In the genomic region with DNA sequence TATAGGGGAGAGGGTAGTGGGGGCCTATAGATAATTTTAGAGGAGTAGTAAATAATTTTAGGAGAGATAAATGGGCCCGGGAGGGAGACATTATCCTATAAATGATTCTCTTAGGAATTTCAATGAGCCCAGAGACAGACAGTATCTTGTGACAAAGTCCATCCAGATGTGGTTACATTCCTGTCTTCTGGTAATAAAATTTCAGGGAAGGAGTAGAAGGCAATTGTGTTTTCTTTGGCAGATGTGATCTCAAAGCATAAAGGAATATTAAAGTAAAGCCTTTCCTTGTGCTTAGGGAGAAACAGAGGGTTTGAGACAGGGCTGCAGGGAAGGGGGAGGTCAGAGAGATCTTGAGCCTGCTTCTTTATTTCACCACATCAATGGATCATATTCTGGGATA, we compare ENCODE assay signal across 20 cellular contexts.
A peak's percentile ranks its signal among the peaks of the same experiment; 100 is the strongest.
DNase-seq lines count a peak whose midpoint lies in the region; ATAC-seq and TF ChIP-seq lines count a peak whose summit lies in the region.
"Had no signal": no experiment of that assay in that cellular context is flagged by ENCODE, and none has a peak within 500 bp of the region (broad histone marks: within the 10 kb centered on the region; RNA-seq: fewer than 3 reads in every experiment).

No MANE protein-coding gene starts in this region.

- no peak for TF ChIP-seq CTCF in HFF-Myc (IDR thresholded peaks at IDR 0.05; ENCODE audit: low read depth, low read length, missing control alignments)
- no peak for TF ChIP-seq CTCF in body of pancreas (IDR thresholded peaks at IDR 0.05)
- TF ChIP-seq CTCF in SK-N-SH (IDR thresholded peaks at IDR 0.05), result no peak

- no peak overlapping the region for H3K4me3 ChIP-seq in CD4-positive, CD25-positive, alpha-beta regulatory T cell (ENCODE audit: low read depth, low read length)
- H3K4me3 ChIP-seq in HFF-Myc (replicated peaks; ENCODE audit: low read depth, low read length) (no peak overlapping the region), iPS-20b (ENCODE audit: low read length) (peak overlapping the region; percentile 41; the same call in 1 of the 2 replicates), body of pancreas (no peak overlapping the region), SK-N-SH (ENCODE audit: low read depth in 2 of 2, low read length in 1 of 2) (no peak overlapping the region)
- H3K4me3 ChIP-seq: spleen, thyroid gland had no signal

- intact Hi-C loops in body of pancreas (cut with DNase I), result no loop called here

- ATAC-seq in CD4-positive, CD25-positive, alpha-beta regulatory T cell (ENCODE audit: low read depth in 2 of 2), result no peak
- ATAC-seq in activated naive CD4-positive, alpha-beta T cell treated with anti-CD3 and anti-CD28 coated beads, Interleukin-2, amount 50 U/mL, for 72 hours, result no peak
- ATAC-seq in body of pancreas, result no peak

- no peak for TF ChIP-seq EP300 in SK-N-SH (IDR thresholded peaks at IDR 0.05; ENCODE audit: borderline replicate concordance in 1 of 2, low read depth in 1 of 2, low read length in 1 of 2)

- POLR2A ChIA-PET in SK-N-SH (lab: Yijun Ruan, JAX), result no interaction called here

- no peak for TF ChIP-seq POLR2A in body of pancreas (IDR thresholded peaks at IDR 0.05)

- no peaks in the 10 kb centered on the region for H3K27me3 ChIP-seq in CD4-positive, CD25-positive, alpha-beta regulatory T cell (ENCODE audit: control insufficient read depth, insufficient read depth, low read length)
- H3K27me3 ChIP-seq in iPS-20b (ENCODE audit: insufficient read depth, low read length) (no peaks in the 10 kb centered on the region), body of pancreas (no peaks in the 10 kb centered on the region), SK-N-SH (ENCODE audit: insufficient read depth) (no peaks in the 10 kb centered on the region; the same call in 1 of the 2 replicates)
- H3K27me3 ChIP-seq: spleen, thyroid gland had no signal

- H2AFZ ChIP-seq in SK-N-SH (ENCODE audit: low read depth), result no peak overlapping the region

- peak overlapping the region in 1 of 4 donors; percentile 6 for H3K4me3 Mint-ChIP-seq in CD4-positive, CD25-positive, alpha-beta regulatory T cell
- H3K4me3 Mint-ChIP-seq: B cell had no signal

- H3K9ac ChIP-seq in iPS-20b (ENCODE audit: low read depth, low read length) (peak overlapping the region; percentile 79; the same call in 1 of the 2 replicates), SK-N-SH (no peak overlapping the region)

- WGBS in body of pancreas, 2 donors, result 18 to 32% methylated on average over 1 of the region's 1 CpG
- WGBS in SK-N-SH (ENCODE audit: low lambda C conversion rate), result 5% methylated on average over 1 of the region's 1 CpG

- no peak for DNase-seq in CD4-positive, CD25-positive, alpha-beta regulatory T cell
- DNase-seq in HFF-Myc (ENCODE audit: extremely low read depth, low read depth) (peak; percentile 22), GDM1 (lab: John Stamatoyannopoulos, UW) (no peak), NCI-H1694 (lab: John Stamatoyannopoulos, UW) (no peak), body of pancreas (no peak), SK-N-SH (no peak)
- no peak for DNase-seq in activated naive CD4-positive, alpha-beta T cell treated with anti-CD3 and anti-CD28 coated beads, Interleukin-2, amount 50 U/mL, for 72 hours (ENCODE audit: low spot score in 2 of 2)
- DNase-seq: activated CD4-positive, CD25-positive, alpha-beta regulatory T cell; activated gamma-delta T cell; cortex of kidney; head of caudate nucleus; mammary epithelial cell; NCI-H1436; NCI-H446 treated with DMSO at 0.1 percent for 48 hours; Right ventricle myocardium superior; spleen; thyroid gland had no signal

- CTCF ChIA-PET in SK-N-SH (lab: Yijun Ruan, JAX), result no interaction called here

- no peak for TF ChIP-seq RAD21 in SK-N-SH (IDR thresholded peaks at IDR 0.05; ENCODE audit: low read length)

- no peaks in the 10 kb centered on the region for H3K36me3 ChIP-seq in CD4-positive, CD25-positive, alpha-beta regulatory T cell (ENCODE audit: control insufficient read depth, insufficient read depth, low read length)
- 0 out of 2 replicates have a peak, but pooled peaks cover 11% of the 10 kb centered on the region for H3K36me3 ChIP-seq in iPS-20b (ENCODE audit: insufficient read depth, low read depth, low read length)
- no peaks in the 10 kb centered on the region for H3K36me3 ChIP-seq in body of pancreas (replicated peaks in 1 of 2; ENCODE audit: insufficient read depth in 1 of 2, low read depth in 2 of 2)
- H3K36me3 ChIP-seq in SK-N-SH (replicated peaks in 1 of 2; ENCODE audit: control insufficient read depth in 1 of 2, insufficient read depth in 2 of 2, low read length in 1 of 2), result no peaks in the 10 kb centered on the region
- H3K36me3 ChIP-seq: spleen, thyroid gland had no signal

- H3K79me2 ChIP-seq in SK-N-SH (ENCODE audit: insufficient read depth), result no peaks in the 10 kb centered on the region

- H3K9me3 Mint-ChIP-seq in CD4-positive, CD25-positive, alpha-beta regulatory T cell, result peaks cover 0 to 9% (median 3%) of the 10 kb centered on the region in 7 donors
- peaks cover 10% of the 10 kb centered on the region in 2 donors for H3K9me3 Mint-ChIP-seq in activated naive CD4-positive, alpha-beta T cell treated with anti-CD3 and anti-CD28 coated beads, Interleukin-2, amount 50 U/mL, for 72 hours

- H3K27ac Mint-ChIP-seq in CD4-positive, CD25-positive, alpha-beta regulatory T cell, result peak overlapping the region in 2 of 3 donors; percentile 39 to 57
- peak overlapping the region; percentile 19 to 89 for H3K27ac Mint-ChIP-seq in activated naive CD4-positive, alpha-beta T cell treated with anti-CD3 and anti-CD28 coated beads, Interleukin-2, amount 50 U/mL, for 72 hours
- H3K27ac Mint-ChIP-seq: B cell had no signal

- peaks cover 7 to 22% (median 18%) of the 10 kb centered on the region in 4 donors for H3K4me1 Mint-ChIP-seq in CD4-positive, CD25-positive, alpha-beta regulatory T cell

- H3F3A ChIP-seq in SK-N-SH (replicated peaks; ENCODE audit: insufficient read depth), result no peaks in the 10 kb centered on the region

- H3K27me3 Mint-ChIP-seq in CD4-positive, CD25-positive, alpha-beta regulatory T cell, result no peaks in the 10 kb centered on the region
- H3K27me3 Mint-ChIP-seq: B cell had no signal

- H3K4me2 ChIP-seq in SK-N-SH, result no peak overlapping the region

- H3K27ac ChIP-seq in CD4-positive, CD25-positive, alpha-beta regulatory T cell (ENCODE audit: insufficient read depth, low read length, poor library complexity, severe bottlenecking), result no peak overlapping the region
- H3K27ac ChIP-seq in iPS-20b (ENCODE audit: low read length) (peak overlapping the region; percentile 97), body of pancreas (no peak overlapping the region), SK-N-SH (ENCODE audit: low read depth in 2 of 2, low read length in 1 of 2) (no peak overlapping the region)
- H3K27ac ChIP-seq: epithelial cell of prostate, spleen, thyroid gland had no signal

- H3K9me2 ChIP-seq in SK-N-SH, result no peaks in the 10 kb centered on the region

- H3K9me3 ChIP-seq in CD4-positive, CD25-positive, alpha-beta regulatory T cell (ENCODE audit: control insufficient read depth in 2 of 2, low read length in 2 of 2), result no peaks in the 10 kb centered on the region
- H3K9me3 ChIP-seq in iPS-20b (ENCODE audit: insufficient read depth, low read depth, low read length) (peaks cover 37% of the 10 kb centered on the region), body of pancreas (no peaks in the 10 kb centered on the region), SK-N-SH (no peaks in the 10 kb centered on the region)
- H3K9me3 ChIP-seq: thyroid gland had no signal

- peaks cover 3% of the 10 kb centered on the region for H3K4me1 ChIP-seq in CD4-positive, CD25-positive, alpha-beta regulatory T cell (ENCODE audit: control insufficient read depth, insufficient read depth, low read length, poor library complexity, severe bottlenecking)
- H3K4me1 ChIP-seq in iPS-20b (ENCODE audit: insufficient read depth, low read length), result peaks cover 15% of the 10 kb centered on the region; the same call in 1 of the 2 replicates
- H3K4me1 ChIP-seq in body of pancreas, result no peaks in the 10 kb centered on the region
- no peaks in the 10 kb centered on the region for H3K4me1 ChIP-seq in SK-N-SH (ENCODE audit: control insufficient read depth in 1 of 2, insufficient read depth in 2 of 2, low read depth in 1 of 2, low read length in 1 of 2)
- H3K4me1 ChIP-seq: thyroid gland had no signal

- H3K36me3 Mint-ChIP-seq in CD4-positive, CD25-positive, alpha-beta regulatory T cell, result peaks cover 3% of the 10 kb centered on the region
- peaks cover 9 to 12% of the 10 kb centered on the region in 2 donors for H3K36me3 Mint-ChIP-seq in activated naive CD4-positive, alpha-beta T cell treated with anti-CD3 and anti-CD28 coated beads, Interleukin-2, amount 50 U/mL, for 72 hours

- no peaks in the 10 kb centered on the region for H4K20me1 ChIP-seq in SK-N-SH (ENCODE audit: insufficient read depth)

TF ChIP-seq in SK-N-SH, 30 proteins besides CTCF, POLR2A, EP300 and RAD21 (continues in another document):
- TF ChIP-seq RFX5 (IDR thresholded peaks at IDR 0.05; ENCODE audit: low read length) (no peak), FOXJ3 (CRISPR knock-in tag; IDR thresholded peaks at IDR 0.05) (no peak)
- TF ChIP-seq, protein P1, sequence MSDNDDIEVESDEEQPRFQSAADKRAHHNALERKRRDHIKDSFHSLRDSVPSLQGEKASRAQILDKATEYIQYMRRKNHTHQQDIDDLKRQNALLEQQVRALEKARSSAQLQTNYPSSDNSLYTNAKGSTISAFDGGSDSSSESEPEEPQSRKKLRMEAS (IDR thresholded peaks at IDR 0.05; ENCODE audit: low read depth), result no peak
- TF ChIP-seq, protein P2, sequence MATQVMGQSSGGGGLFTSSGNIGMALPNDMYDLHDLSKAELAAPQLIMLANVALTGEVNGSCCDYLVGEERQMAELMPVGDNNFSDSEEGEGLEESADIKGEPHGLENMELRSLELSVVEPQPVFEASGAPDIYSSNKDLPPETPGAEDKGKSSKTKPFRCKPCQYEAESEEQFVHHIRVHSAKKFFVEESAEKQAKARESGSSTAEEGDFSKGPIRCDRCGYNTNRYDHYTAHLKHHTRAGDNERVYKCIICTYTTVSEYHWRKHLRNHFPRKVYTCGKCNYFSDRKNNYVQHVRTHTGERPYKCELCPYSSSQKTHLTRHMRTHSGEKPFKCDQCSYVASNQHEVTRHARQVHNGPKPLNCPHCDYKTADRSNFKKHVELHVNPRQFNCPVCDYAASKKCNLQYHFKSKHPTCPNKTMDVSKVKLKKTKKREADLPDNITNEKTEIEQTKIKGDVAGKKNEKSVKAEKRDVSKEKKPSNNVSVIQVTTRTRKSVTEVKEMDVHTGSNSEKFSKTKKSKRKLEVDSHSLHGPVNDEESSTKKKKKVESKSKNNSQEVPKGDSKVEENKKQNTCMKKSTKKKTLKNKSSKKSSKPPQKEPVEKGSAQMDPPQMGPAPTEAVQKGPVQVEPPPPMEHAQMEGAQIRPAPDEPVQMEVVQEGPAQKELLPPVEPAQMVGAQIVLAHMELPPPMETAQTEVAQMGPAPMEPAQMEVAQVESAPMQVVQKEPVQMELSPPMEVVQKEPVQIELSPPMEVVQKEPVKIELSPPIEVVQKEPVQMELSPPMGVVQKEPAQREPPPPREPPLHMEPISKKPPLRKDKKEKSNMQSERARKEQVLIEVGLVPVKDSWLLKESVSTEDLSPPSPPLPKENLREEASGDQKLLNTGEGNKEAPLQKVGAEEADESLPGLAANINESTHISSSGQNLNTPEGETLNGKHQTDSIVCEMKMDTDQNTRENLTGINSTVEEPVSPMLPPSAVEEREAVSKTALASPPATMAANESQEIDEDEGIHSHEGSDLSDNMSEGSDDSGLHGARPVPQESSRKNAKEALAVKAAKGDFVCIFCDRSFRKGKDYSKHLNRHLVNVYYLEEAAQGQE (IDR thresholded peaks at IDR 0.05; ENCODE audit: low read depth, low read length), result no peak
